ENCODE assay signal across 29 cellular contexts in genomic region chr6:136429264-136429663, GRCh38.
DNase-seq lines count a peak whose midpoint lies in the region; ATAC-seq, FAIRE-seq and TF ChIP-seq lines count a peak whose summit lies in the region.
"Had no signal": no experiment of that assay in that cellular context is flagged by ENCODE, and none has a peak within 500 bp of the region (broad histone marks: within the 10 kb centered on the region; RNA-seq: fewer than 3 reads in every experiment).

No MANE protein-coding gene starts in this region.

- POLR2A ChIA-PET in A549 (lab: Yijun Ruan, JAX), result no interaction called here
- POLR2A ChIA-PET in activated CD8-positive, alpha-beta T cell treated with anti-CD3 and anti-CD28 coated beads, Interleukin-2, amount 10 ng/mL, durations not matched to agents 7 days and 5 days (lab: Charles Lee), result no interaction called here

- TF ChIP-seq RAD21 in A549 (conservative IDR thresholded peaks at IDR 0.05 in 1 of 2, IDR thresholded peaks at IDR 0.05 in 1 of 2), result no peak

- peak overlapping the region; percentile 15; the same call in 1 of the 3 replicates for H3K4me3 ChIP-seq in A549
- H3K4me3 ChIP-seq: BLaER1, right atrium auricular region, spleen, upper lobe of left lung had no signal

- H3K9me3 ChIP-seq in A549, result no peaks in the 10 kb centered on the region
- H3K9me3 ChIP-seq: BLaER1, right atrium auricular region, spleen, upper lobe of left lung had no signal

- peaks cover 95% of the 10 kb centered on the region for H3K4me1 ChIP-seq in A549
- H3K4me1 ChIP-seq: BLaER1, right atrium auricular region, spleen had no signal

- FAIRE-seq in A549 (lab: Jason Lieb, UNC) (no peak), islet of Langerhans (lab: Jason Lieb, UNC) (peak; percentile 36)

- H3K4me2 ChIP-seq in A549, result peak overlapping the region; percentile 85
- H3K4me2 ChIP-seq: BLaER1, KMS-11 had no signal

- H3K4me3 Mint-ChIP-seq in activated CD8-positive, alpha-beta T cell treated with anti-CD3 and anti-CD28 coated beads, Interleukin-2, amount 10 ng/mL, durations not matched to agents 7 days and 5 days, result no peak overlapping the region
- H3K4me3 Mint-ChIP-seq: activated CD4-positive, alpha-beta T cell treated with anti-CD3 and anti-CD28 coated beads for 36 hours; activated naive CD8-positive, alpha-beta T cell; dendritic cell treated with granulocyte-macrophage colony-stimulating factor and Interleukin-4, amounts not matched to agents 40 ng/mL and 50 ng/mL, for 4 days; mesothelial cell of epicardium; naive thymus-derived CD4-positive, alpha-beta T cell; T-helper 17 cell had no signal

- CTCF ChIA-PET in A549 (lab: Yijun Ruan, JAX), result interaction anchor here (0.9 to 1.6 kb wide), 5 partner anchors 10 to 121 kb away, joined by 3 to 4 read pairs (median 4); partner anchors contain the start of gene MAP7
- CTCF ChIA-PET in activated CD8-positive, alpha-beta T cell treated with anti-CD3 and anti-CD28 coated beads, Interleukin-2, amount 10 ng/mL, durations not matched to agents 7 days and 5 days (lab: Charles Lee), result no interaction called here

- 0% methylated on average over 2 of the region's 2 CpGs for WGBS in A549 (ENCODE audit: missing lambda C conversion rate)

- H3K36me3 Mint-ChIP-seq in activated CD8-positive, alpha-beta T cell treated with anti-CD3 and anti-CD28 coated beads, Interleukin-2, amount 10 ng/mL, durations not matched to agents 7 days and 5 days (ENCODE audit: low read depth), result no peaks in the 10 kb centered on the region
- H3K36me3 Mint-ChIP-seq: activated naive CD8-positive, alpha-beta T cell; mesothelial cell of epicardium; naive thymus-derived CD4-positive, alpha-beta T cell had no signal

- H3K4me1 Mint-ChIP-seq in activated CD8-positive, alpha-beta T cell treated with anti-CD3 and anti-CD28 coated beads, Interleukin-2, amount 10 ng/mL, durations not matched to agents 7 days and 5 days (ENCODE audit: low read depth), result no peaks in the 10 kb centered on the region
- H3K4me1 Mint-ChIP-seq: activated CD4-positive, alpha-beta T cell treated with anti-CD3 and anti-CD28 coated beads for 36 hours; mesothelial cell of epicardium; naive thymus-derived CD4-positive, alpha-beta T cell; T-helper 17 cell had no signal

- no peak for TF ChIP-seq EP300 in A549 (IDR thresholded peaks at IDR 0.05)

- TF ChIP-seq CTCF in A549 (IDR thresholded peaks at IDR 0.05) (no peak), VCaP (conservative IDR thresholded peaks at IDR 0.05) (no peak)

- TF ChIP-seq POLR2A in A549 (IDR thresholded peaks at IDR 0.05; ENCODE audit: low read length), result no peak

- H3K27me3 Mint-ChIP-seq in activated CD8-positive, alpha-beta T cell treated with anti-CD3 and anti-CD28 coated beads, Interleukin-2, amount 10 ng/mL, durations not matched to agents 7 days and 5 days (ENCODE audit: low read depth), result peaks cover 19% of the 10 kb centered on the region
- H3K27me3 Mint-ChIP-seq: activated CD4-positive, alpha-beta T cell treated with anti-CD3 and anti-CD28 coated beads for 36 hours; dendritic cell treated with granulocyte-macrophage colony-stimulating factor and Interleukin-4, amounts not matched to agents 40 ng/mL and 50 ng/mL, for 4 days had no signal

- peak overlapping the region; percentile 81 for H3K27ac ChIP-seq in A549
- H3K27ac ChIP-seq in VCaP, result peak overlapping the region; percentile 55
- H3K27ac ChIP-seq: BLaER1, KMS-11, right atrium auricular region, spleen, upper lobe of left lung had no signal

- H3K9me3 Mint-ChIP-seq in activated CD8-positive, alpha-beta T cell treated with anti-CD3 and anti-CD28 coated beads, Interleukin-2, amount 10 ng/mL, durations not matched to agents 7 days and 5 days (ENCODE audit: insufficient read depth), result no peaks in the 10 kb centered on the region
- H3K9me3 Mint-ChIP-seq: dendritic cell treated with granulocyte-macrophage colony-stimulating factor and Interleukin-4, amounts not matched to agents 40 ng/mL and 50 ng/mL, for 4 days; mesothelial cell of epicardium; naive thymus-derived CD4-positive, alpha-beta T cell had no signal

- peak; percentile 44 to 49; a peak in 3 of 6 replicates for ATAC-seq in A549
- no peak for ATAC-seq in GM21723 (IDR thresholded peaks at IDR 0.05; ENCODE audit: unreplicated experiment)
- no peak for ATAC-seq in activated CD8-positive, alpha-beta T cell treated with anti-CD3 and anti-CD28 coated beads, Interleukin-2, amount 10 ng/mL, durations not matched to agents 7 days and 5 days
- ATAC-seq: activated CD4-positive, alpha-beta T cell treated with anti-CD3 and anti-CD28 coated beads for 36 hours; naive thymus-derived CD4-positive, alpha-beta T cell; T-helper 17 cell had no signal

- no peak overlapping the region for H3K27ac Mint-ChIP-seq in activated CD8-positive, alpha-beta T cell treated with anti-CD3 and anti-CD28 coated beads, Interleukin-2, amount 10 ng/mL, durations not matched to agents 7 days and 5 days
- H3K27ac Mint-ChIP-seq: activated CD4-positive, alpha-beta T cell treated with anti-CD3 and anti-CD28 coated beads for 36 hours; activated naive CD8-positive, alpha-beta T cell; dendritic cell treated with granulocyte-macrophage colony-stimulating factor and Interleukin-4, amounts not matched to agents 40 ng/mL and 50 ng/mL, for 4 days; mesothelial cell of epicardium; naive thymus-derived CD4-positive, alpha-beta T cell; T-helper 17 cell had no signal

- no peak for DNase-seq in A549 (ENCODE audit: low read depth in 1 of 2, low spot score in 1 of 2)
- peak; percentile 60 for DNase-seq in NCI-H146 treated with DMSO at 0.1 percent for 48 hours (lab: John Stamatoyannopoulos, UW; ENCODE audit: unreplicated experiment)
- DNase-seq in activated CD8-positive, alpha-beta T cell treated with anti-CD3 and anti-CD28 coated beads, Interleukin-2, amount 10 ng/mL, durations not matched to agents 7 days and 5 days, result no peak
- DNase-seq in COLO829 (ENCODE audit: low spot score), result no peak
- DNase-seq in stimulated activated CD4-positive, alpha-beta T cell treated with anti-CD3 and anti-CD28 coated beads, Interleukin-4, amount 100 ng/mL, for 4 hours, result no peak
- DNase-seq: ACHN; activated CD4-positive, alpha-beta T cell treated with anti-CD3 and anti-CD28 coated beads for 36 hours; activated T-cell treated with anti-CD3 and anti-CD28 coated beads for 4 hours; aorta; COR-L47; DND-41; islet precursor cell; MM.1S; naive thymus-derived CD4-positive, alpha-beta T cell; NCI-H1436; occipital lobe; spleen; stimulated activated CD4-positive, alpha-beta T cell treated with anti-CD3 and anti-CD28 coated beads, Interleukin-2, amount 100 ng/mL, for 48 hours; T-helper 17 cell; upper lobe of left lung had no signal

TF ChIP-seq in A549, 52 proteins besides CTCF, POLR2A, EP300 and RAD21 (continues in another document):
- TF ChIP-seq HES2 (IDR thresholded peaks at IDR 0.05) (no peak), SREBF2 (IDR thresholded peaks at IDR 0.05) (no peak), CHD4 (IDR thresholded peaks at IDR 0.05; ENCODE audit: borderline replicate concordance) (no peak), NPAS2 (CRISPR knock-in tag; IDR thresholded peaks at IDR 0.05; ENCODE audit: borderline replicate concordance) (no peak), ZFP36 (IDR thresholded peaks at IDR 0.05; ENCODE audit: borderline replicate concordance, partially characterized antibody) (no peak), TP53 (CRISPR knock-in tag; IDR thresholded peaks at IDR 0.05) (no peak), MYC (IDR thresholded peaks at IDR 0.05; ENCODE audit: borderline replicate concordance, low read length) (no peak), ELK1 (IDR thresholded peaks at IDR 0.05; ENCODE audit: low read depth, low read length) (no peak), RCOR1 (IDR thresholded peaks at IDR 0.05; ENCODE audit: low read depth, low read length) (no peak), ESRRA (IDR thresholded peaks at IDR 0.05; ENCODE audit: borderline replicate concordance, low read length) (no peak), REST (IDR thresholded peaks at IDR 0.05) (no peak), HOXB13 (CRISPR knock-in tag; IDR thresholded peaks at IDR 0.05; ENCODE audit: low read depth) (no peak), EHF (CRISPR knock-in tag; IDR thresholded peaks at IDR 0.05) (no peak), NFE2L2 (conservative IDR thresholded peaks at IDR 0.05; ENCODE audit: low read length) (no peak)

Comparison
In these comparisons a context has a peak if more than half of its experiments do, and no peak if none do; other contexts are left out.
1. ATAC-seq: peak in A549 (2 of 2); none in GM21723 (single experiment) and activated CD8-positive, alpha-beta T cell treated with anti-CD3 and anti-CD28 coated beads, Interleukin-2, amount 10 ng/mL, durations not matched to agents 7 days and 5 days (single experiment).